ENCODE assay signal across 1 cellular context in the genomic region with DNA sequence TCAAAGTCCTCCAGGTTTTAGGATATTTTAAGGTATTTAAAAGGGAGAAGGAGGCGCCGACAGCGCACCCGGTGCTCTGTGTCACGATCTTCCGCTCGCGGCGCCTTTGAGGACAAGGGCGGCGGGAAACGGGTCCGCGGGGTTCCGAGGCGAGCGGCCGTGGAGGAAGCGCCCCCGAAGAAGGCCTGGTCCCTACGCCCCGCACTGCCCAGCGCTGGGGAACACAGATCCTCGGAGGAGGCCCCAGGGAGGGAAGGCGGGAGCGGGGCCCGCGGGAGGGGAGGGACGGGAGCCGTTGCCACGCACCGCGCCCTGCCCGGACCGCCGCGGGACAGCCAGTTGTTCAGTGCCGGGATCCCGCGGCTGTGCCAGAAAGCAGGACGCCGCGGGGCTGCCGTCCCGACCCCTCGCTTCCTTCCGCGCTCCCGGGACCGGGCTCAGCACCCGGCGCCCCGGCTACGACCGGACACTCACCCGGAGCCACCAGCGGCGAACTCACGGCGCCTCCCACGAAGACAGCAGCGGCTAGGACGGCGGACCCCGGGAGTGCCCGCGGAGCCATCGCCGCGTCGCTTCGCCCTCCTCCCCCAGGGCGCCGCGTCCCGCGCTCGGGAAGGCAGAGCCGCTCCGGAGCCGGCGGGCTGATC.
TF ChIP-seq lines count a peak whose summit lies in the region.

No MANE protein-coding gene starts in this region.

TF ChIP-seq in K562, 482 proteins besides CTCF, POLR2A, EP300 and RAD21 (continued from another document and continues in another):
- TF ChIP-seq ZHX1 (conservative IDR thresholded peaks at IDR 0.05; ENCODE audit: low read length) (no peak), THAP12 (CRISPR knock-in tag; IDR thresholded peaks at IDR 0.05) (0 out of 2 replicates have a peak, but pooled peaks have one; percentile 15), CREM (IDR thresholded peaks at IDR 0.05; ENCODE audit: low read depth) (no peak), ZNF507 (tag; conservative IDR thresholded peaks at IDR 0.05) (no peak), LEF1 (IDR thresholded peaks at IDR 0.05) (no peak), AFF4 (CRISPR knock-in tag; IDR thresholded peaks at IDR 0.05) (0 out of 2 replicates have a peak, but pooled peaks have one; percentile 35), ZBTB7A (IDR thresholded peaks at IDR 0.05; ENCODE audit: borderline replicate concordance, control insufficient read depth, low read depth, low read length) (no peak), E2F5 (CRISPR knock-in tag; IDR thresholded peaks at IDR 0.05) (no peak), MAFG (tag; conservative IDR thresholded peaks at IDR 0.05) (no peak), MAZ (CRISPR knock-in tag; conservative IDR thresholded peaks at IDR 0.05 in 1 of 2, IDR thresholded peaks at IDR 0.05 in 1 of 2) (peak in 1 of 2 experiments; percentile 30; a peak in 2 of 4 replicates), ZNF518B (CRISPR knock-in tag; IDR thresholded peaks at IDR 0.05) (no peak), MTF1 (CRISPR knock-in tag; IDR thresholded peaks at IDR 0.05; ENCODE audit: borderline replicate concordance) (no peak), CHAMP1 (IDR thresholded peaks at IDR 0.05) (no peak), GTF2F1 (IDR thresholded peaks at IDR 0.05; ENCODE audit: low read depth, low read length) (no peak), DMBX1 (CRISPR knock-in tag; IDR thresholded peaks at IDR 0.05; ENCODE audit: borderline replicate concordance) (no peak), GABPA (tag; conservative IDR thresholded peaks at IDR 0.05; ENCODE audit: low read depth) (0 out of 2 replicates have a peak, but pooled peaks have one; percentile 26), ZNF449 (CRISPR knock-in tag; IDR thresholded peaks at IDR 0.05) (no peak), TAF1 (IDR thresholded peaks at IDR 0.05; ENCODE audit: control insufficient read depth, extremely low read depth, insufficient read depth, low read length, severe bottlenecking) (peak; percentile 45)
- TF ChIP-seq, protein P1, sequence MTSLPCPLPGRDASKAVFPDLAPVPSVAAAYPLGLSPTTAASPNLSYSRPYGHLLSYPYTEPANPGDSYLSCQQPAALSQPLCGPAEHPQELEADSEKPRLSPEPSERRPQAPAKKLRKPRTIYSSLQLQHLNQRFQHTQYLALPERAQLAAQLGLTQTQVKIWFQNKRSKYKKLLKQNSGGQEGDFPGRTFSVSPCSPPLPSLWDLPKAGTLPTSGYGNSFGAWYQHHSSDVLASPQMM (CRISPR knock-in tag; IDR thresholded peaks at IDR 0.05) = no peak
- TF ChIP-seq, protein P2, sequence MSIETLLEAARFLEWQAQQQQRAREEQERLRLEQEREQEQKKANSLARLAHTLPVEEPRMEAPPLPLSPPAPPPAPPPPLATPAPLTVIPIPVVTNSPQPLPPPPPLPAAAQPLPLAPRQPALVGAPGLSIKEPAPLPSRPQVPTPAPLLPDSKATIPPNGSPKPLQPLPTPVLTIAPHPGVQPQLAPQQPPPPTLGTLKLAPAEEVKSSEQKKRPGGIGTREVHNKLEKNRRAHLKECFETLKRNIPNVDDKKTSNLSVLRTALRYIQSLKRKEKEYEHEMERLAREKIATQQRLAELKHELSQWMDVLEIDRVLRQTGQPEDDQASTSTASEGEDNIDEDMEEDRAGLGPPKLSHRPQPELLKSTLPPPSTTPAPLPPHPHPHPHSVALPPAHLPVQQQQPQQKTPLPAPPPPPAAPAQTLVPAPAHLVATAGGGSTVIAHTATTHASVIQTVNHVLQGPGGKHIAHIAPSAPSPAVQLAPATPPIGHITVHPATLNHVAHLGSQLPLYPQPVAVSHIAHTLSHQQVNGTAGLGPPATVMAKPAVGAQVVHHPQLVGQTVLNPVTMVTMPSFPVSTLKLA (conservative IDR thresholded peaks at IDR 0.05) = no peak
